In the genomic region with DNA sequence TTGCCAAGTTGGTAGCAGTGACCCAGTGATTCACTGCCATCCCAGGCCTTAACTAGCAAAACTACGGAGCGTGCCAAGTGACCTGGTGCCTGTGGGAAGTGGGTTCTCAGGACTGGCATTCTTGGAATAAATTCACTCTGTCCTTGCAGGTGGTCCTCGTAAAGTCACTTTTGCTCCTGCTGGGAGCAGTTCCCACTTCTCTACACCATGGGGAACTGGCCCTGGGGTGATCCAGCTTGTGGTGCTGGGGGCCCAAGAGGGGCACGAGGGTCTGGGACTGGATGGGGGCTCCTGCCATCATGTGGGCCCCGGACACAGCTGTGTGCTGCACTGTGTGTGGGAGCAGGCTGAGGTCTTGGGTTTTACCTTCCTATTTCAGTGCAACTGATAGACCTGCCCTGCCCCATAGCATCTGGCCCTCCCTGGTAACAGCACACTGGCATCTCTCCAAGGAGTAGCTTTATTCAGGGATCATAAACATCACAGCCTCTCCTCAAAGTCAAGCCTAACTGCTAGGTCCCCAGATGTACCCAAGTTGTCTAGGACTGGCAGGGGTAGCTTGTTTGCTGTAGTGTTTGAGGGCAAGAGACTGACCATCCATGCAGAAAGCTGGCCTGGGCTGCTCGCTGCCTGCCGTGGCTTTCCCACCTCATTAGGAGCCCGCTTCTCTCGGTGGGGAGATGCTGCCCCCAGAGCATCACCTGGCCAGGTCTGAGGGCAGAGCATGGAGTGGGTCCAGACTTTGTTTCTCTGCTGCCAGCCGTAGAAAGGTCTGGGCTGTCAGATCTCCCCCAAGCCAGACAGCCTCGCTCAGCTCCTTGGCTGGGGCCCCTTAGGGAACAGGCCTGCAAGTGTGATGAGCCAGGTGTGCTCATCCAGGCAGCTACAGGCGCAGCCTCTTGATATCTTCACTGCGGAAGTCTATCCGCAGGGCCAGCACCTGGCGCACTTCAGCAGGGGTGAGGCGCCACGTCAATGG, we compare ENCODE assay signal across 23 cellular contexts. TPM values are rescaled to one million over a fixed set of nuclear protein-coding genes. Genes with fewer than 3 reads are reported as not detected.
DNase-seq lines count a peak whose midpoint lies in the region; ATAC-seq, FAIRE-seq and TF ChIP-seq lines count a peak whose summit lies in the region.
"Had no signal": no experiment of that assay in that cellular context is flagged by ENCODE, and none has a peak within 500 bp of the region (broad histone marks: within the 10 kb centered on the region; RNA-seq: fewer than 3 reads in every experiment).

No MANE protein-coding gene starts in this region.

- no peak for TF ChIP-seq CTCF in Caco-2 (IDR thresholded peaks at IDR 0.05; ENCODE audit: insufficient read depth in 1 of 2, low read depth in 1 of 2, low read length in 1 of 2, severe bottlenecking in 1 of 2, unreplicated experiment in 1 of 2)

- H3K27me3 ChIP-seq in Caco-2 (replicated peaks; ENCODE audit: control insufficient read depth, insufficient read depth, low read length) = no peaks in the 10 kb centered on the region; the same call in 1 of the 2 replicates
- H3K27me3 ChIP-seq: left lung, spleen had no signal

- in situ Hi-C loops in KBM-7 (cut with MboI; ENCODE audit: low pct_unique_long_range_greater_than_20kb, low sequenced_read_pairs) = no loop called here

- no peaks in the 10 kb centered on the region for H3K4me1 Mint-ChIP-seq in Caco-2 (ENCODE audit: low read depth, unreplicated experiment)
- H3K4me1 Mint-ChIP-seq: brain had no signal

- DNase-seq in Caco-2 = no peak
- peak; percentile 51 for DNase-seq in DMS79 (lab: John Stamatoyannopoulos, UW)
- DNase-seq in NCI-H510A (lab: John Stamatoyannopoulos, UW) = peak; percentile 34
- no peak for DNase-seq in KG1 (lab: John Stamatoyannopoulos, UW)
- no peak for DNase-seq in NCI-H2081 (lab: John Stamatoyannopoulos, UW)
- DNase-seq in KBM-7 = no peak
- DNase-seq: activated CD4-positive, alpha-beta T cell treated with anti-CD3 and anti-CD28 coated beads for 1 hour; activated naive CD8-positive, alpha-beta T cell treated with anti-CD3 and anti-CD28 coated beads, Interleukin-2, amount 50 U/mL, for 24 hours; AML-193; CD8-positive, alpha-beta memory T cell; HCEC 1CT; MM.1S; NCI-H1436 treated with DMSO at 0.1 percent for 48 hours; NK-92 treated with Interleukin-12 subunit alpha and Interleukin-12 subunit beta, amount 100 ng/mL, for 24 hours; spleen; substantia nigra had no signal

- intact Hi-C loops in Caco-2 (cut with micrococcal nuclease; ENCODE audit: unreplicated experiment) = no loop called here

- no peaks in the 10 kb centered on the region for H3K9me3 Mint-ChIP-seq in Caco-2 (ENCODE audit: unreplicated experiment)
- H3K9me3 Mint-ChIP-seq: activated naive CD8-positive, alpha-beta T cell treated with anti-CD3 and anti-CD28 coated beads, Interleukin-2, amount 50 U/mL, for 24 hours; activated T-helper 1 cell treated with anti-CD3 and anti-CD28 coated beads, Interleukin-12 subunit alpha, Interleukin-12 subunit beta, Interleukin-2, Interleukin-4 antibody, amounts not matched to agents 30 ng/mL and 10 ng/mL and 1 ng/mL, durations not matched to agents 14 hours and 24 hours and 36 hours; brain; CD8-positive, alpha-beta memory T cell had no signal

- no peak overlapping the region for H3K27ac Mint-ChIP-seq in Caco-2 (ENCODE audit: unreplicated experiment)
- H3K27ac Mint-ChIP-seq: activated naive CD8-positive, alpha-beta T cell treated with anti-CD3 and anti-CD28 coated beads, Interleukin-2, amount 50 U/mL, for 24 hours; activated T-helper 1 cell treated with anti-CD3 and anti-CD28 coated beads, Interleukin-12 subunit alpha, Interleukin-12 subunit beta, Interleukin-2, Interleukin-4 antibody, amounts not matched to agents 30 ng/mL and 10 ng/mL and 1 ng/mL, durations not matched to agents 14 hours and 24 hours and 36 hours; brain had no signal

- FAIRE-seq in islet of Langerhans (lab: Jason Lieb, UNC) = peak; percentile 24
- FAIRE-seq: endometrium had no signal

- POLR2A ChIA-PET in Caco-2 (lab: Charles Lee) = interaction anchor here (1.1 kb wide), 1 partner anchor 99 kb away, joined by 7 read pairs; no protein-coding TSS in a partner anchor

- peaks cover 8% of the 10 kb centered on the region for H3K4me1 ChIP-seq in Caco-2

- ATAC-seq in GM18858 (IDR thresholded peaks at IDR 0.05; ENCODE audit: unreplicated experiment) = no peak
- ATAC-seq: activated naive CD8-positive, alpha-beta T cell treated with anti-CD3 and anti-CD28 coated beads, Interleukin-2, amount 50 U/mL, for 24 hours; left lung had no signal

- H3K4me3 ChIP-seq in Caco-2 (ENCODE audit: low read depth, low read length) = no peak overlapping the region
- H3K4me3 ChIP-seq: coronary artery, left lung, spleen had no signal

- H3K9me3 ChIP-seq in Caco-2 = no peaks in the 10 kb centered on the region
- H3K9me3 ChIP-seq: left lung, spleen had no signal

- no peak overlapping the region for H3K4me3 Mint-ChIP-seq in Caco-2 (ENCODE audit: unreplicated experiment)
- H3K4me3 Mint-ChIP-seq: activated naive CD8-positive, alpha-beta T cell treated with anti-CD3 and anti-CD28 coated beads, Interleukin-2, amount 50 U/mL, for 24 hours; activated T-helper 1 cell treated with anti-CD3 and anti-CD28 coated beads, Interleukin-12 subunit alpha, Interleukin-12 subunit beta, Interleukin-2, Interleukin-4 antibody, amounts not matched to agents 30 ng/mL and 10 ng/mL and 1 ng/mL, durations not matched to agents 14 hours and 24 hours and 36 hours; brain; CD8-positive, alpha-beta memory T cell had no signal

- H3K36me3 ChIP-seq in Caco-2 (ENCODE audit: control insufficient read depth, insufficient read depth, low read length) = peaks cover 5% of the 10 kb centered on the region

- CTCF ChIA-PET in Caco-2 (lab: Charles Lee) = no interaction called here

- H3K36me3 Mint-ChIP-seq in Caco-2 (ENCODE audit: insufficient read depth, unreplicated experiment) = peaks cover 23% of the 10 kb centered on the region

- H3K27me3 Mint-ChIP-seq in Caco-2 (ENCODE audit: insufficient read depth, unreplicated experiment) = no peaks in the 10 kb centered on the region
- H3K27me3 Mint-ChIP-seq: activated naive CD8-positive, alpha-beta T cell treated with anti-CD3 and anti-CD28 coated beads, Interleukin-2, amount 50 U/mL, for 24 hours; brain; CD8-positive, alpha-beta memory T cell had no signal

- BruUV-seq in Caco-2 (replicated peaks; lab: Mats Ljungman, UMichigan) = TSS peak; percentile 48

RNA-seq across cellular contexts. Expression of a gene that starts 26.0 kb away (rescaled TPM):
- total RNA-seq in Caco-2 (2022) = 25.5 and 27.9 TPM in 2 replicates

RNA-seq across cellular contexts. Expression of a gene that starts 41.5 kb away (rescaled TPM):
- total RNA-seq in Caco-2 (2022) = 30.3 and 31.1 TPM in 2 replicates

RNA-seq across cellular contexts. Expression of a gene that starts 42.9 kb away (rescaled TPM):
- 88.5 and 90.3 TPM in 2 replicates for total RNA-seq in Caco-2 (2022)

RNA-seq across cellular contexts. Expression of a gene that starts 43.2 kb away (rescaled TPM):
- 387 and 439 TPM in 2 replicates for total RNA-seq in Caco-2 (2022)

Comparison
In these comparisons a context has a peak if more than half of its experiments do, and no peak if none do; other contexts are left out.
1. DNase-seq: peak in DMS79 (single experiment) and NCI-H510A (single experiment); none in Caco-2 (0 of 2), KG1 (single experiment), NCI-H2081 (0 of 2) and KBM-7 (single experiment).